ENCODE assay signal across 14 cellular contexts in the genomic region with DNA sequence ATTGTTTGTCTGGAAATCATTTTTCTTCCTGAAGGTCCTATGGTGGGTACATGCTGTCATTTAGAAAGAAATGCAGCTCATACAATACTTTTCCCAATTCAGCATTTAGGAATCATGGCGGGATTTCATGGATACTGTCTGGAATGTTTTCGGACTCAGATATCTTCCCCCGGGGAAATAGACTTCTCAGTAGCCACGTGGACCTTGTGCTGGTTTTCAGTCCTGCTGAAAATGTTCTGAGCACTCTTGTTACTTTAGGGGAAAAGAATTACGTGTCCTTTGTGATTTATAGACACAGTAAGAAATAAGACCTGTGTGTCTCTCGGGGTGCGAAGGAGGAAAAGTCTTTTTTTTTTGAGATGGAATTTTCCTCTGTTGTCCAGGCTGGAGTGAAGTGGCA. TPM values are rescaled to one million over a fixed set of nuclear protein-coding genes. Genes with fewer than 3 reads are reported as not detected.
A peak's percentile ranks its signal among the peaks of the same experiment; 100 is the strongest.
DNase-seq lines count a peak whose midpoint lies in the region; ATAC-seq and TF ChIP-seq lines count a peak whose summit lies in the region.
"Had no signal": no experiment of that assay in that cellular context is flagged by ENCODE, and none has a peak within 500 bp of the region (broad histone marks: within the 10 kb centered on the region; RNA-seq: fewer than 3 reads in every experiment).

No MANE protein-coding gene starts in this region.

- peak overlapping the region in 3 of 10 donors; percentile 0 to 97 (median 77) for H3K4me3 ChIP-seq in heart right ventricle
- no peak overlapping the region for H3K4me3 ChIP-seq in right cardiac atrium (ENCODE audit: low read length)
- H3K4me3 ChIP-seq in MM.1S (ENCODE audit: low read length), result no peak overlapping the region

- no peaks in the 10 kb centered on the region; the same call in 1 of the 2 replicates for H3K79me2 ChIP-seq in MM.1S (ENCODE audit: low read length)

- H2AFZ ChIP-seq in MM.1S (ENCODE audit: low read length), result no peak overlapping the region

- H3K27ac Mint-ChIP-seq in activated naive CD8-positive, alpha-beta T cell treated with anti-CD3 and anti-CD28 coated beads, Interleukin-2, amount 10 ng/mL, durations not matched to agents 7 days and 5 days, result peak overlapping the region; percentile 94
- H3K27ac Mint-ChIP-seq in mesothelial cell of epicardium, result peak overlapping the region; percentile 86
- H3K27ac Mint-ChIP-seq in type B pancreatic cell, result peak overlapping the region; percentile 82

- peak overlapping the region; percentile 95 for H3K4me3 Mint-ChIP-seq in activated naive CD8-positive, alpha-beta T cell treated with anti-CD3 and anti-CD28 coated beads, Interleukin-2, amount 10 ng/mL, durations not matched to agents 7 days and 5 days
- H3K4me3 Mint-ChIP-seq in mesothelial cell of epicardium (no peak overlapping the region), type B pancreatic cell (peak overlapping the region; percentile 73)

- no peaks in the 10 kb centered on the region for H3F3A ChIP-seq in MM.1S (ENCODE audit: insufficient read depth, low read length)

- H3K9me3 ChIP-seq in heart right ventricle, result no peaks in the 10 kb centered on the region
- H3K9me3 ChIP-seq in right cardiac atrium (ENCODE audit: control insufficient read depth, low read length), result no peaks in the 10 kb centered on the region
- no peaks in the 10 kb centered on the region for H3K9me3 ChIP-seq in MM.1S (replicated peaks; ENCODE audit: insufficient read depth, low read length)
- H3K9me3 ChIP-seq: neutrophil, upper lobe of left lung had no signal

- no peak for TF ChIP-seq CTCF in heart right ventricle (IDR thresholded peaks at IDR 0.05)
- no peak for TF ChIP-seq CTCF in mesothelial cell of epicardium (IDR thresholded peaks at IDR 0.05; ENCODE audit: unreplicated experiment)
- no peak for TF ChIP-seq CTCF in type B pancreatic cell (conservative IDR thresholded peaks at IDR 0.05)
- TF ChIP-seq CTCF in MM.1S (IDR thresholded peaks at IDR 0.05; ENCODE audit: low read length), result no peak

- H3K27ac ChIP-seq in heart right ventricle, result peak overlapping the region in 9 of 10 donors; percentile 7 to 95 (median 50)
- H3K27ac ChIP-seq in right cardiac atrium (ENCODE audit: low read length), result no peak overlapping the region
- no peak overlapping the region for H3K27ac ChIP-seq in MM.1S (ENCODE audit: low read length)
- H3K27ac ChIP-seq: neutrophil had no signal

- H3K36me3 ChIP-seq in heart right ventricle (peaks cover 0 to 21% (median 0%) of the 10 kb centered on the region in 9 donors), MM.1S (replicated peaks; ENCODE audit: insufficient read depth, low read length) (no peaks in the 10 kb centered on the region)
- H3K36me3 ChIP-seq: neutrophil, upper lobe of left lung had no signal

- H3K4me2 ChIP-seq in MM.1S (ENCODE audit: low read depth, low read length), result no peak overlapping the region

- H3K9me2 ChIP-seq in MM.1S (replicated peaks; ENCODE audit: insufficient read depth, low read length), result no peaks in the 10 kb centered on the region

- peaks cover 31% of the 10 kb centered on the region for H3K36me3 Mint-ChIP-seq in activated naive CD8-positive, alpha-beta T cell treated with anti-CD3 and anti-CD28 coated beads, Interleukin-2, amount 10 ng/mL, durations not matched to agents 7 days and 5 days
- H3K36me3 Mint-ChIP-seq in mesothelial cell of epicardium (peaks cover 5% of the 10 kb centered on the region), type B pancreatic cell (peaks cover 27% of the 10 kb centered on the region)

- WGBS in heart right ventricle, 2 donors, result 48 to 50% methylated on average over 7 of the region's 7 CpGs
- WGBS in right cardiac atrium, result 58% methylated on average over 7 of the region's 7 CpGs

- ATAC-seq in heart right ventricle (no peak), right cardiac atrium (no peak), HG03135 (IDR thresholded peaks at IDR 0.05; ENCODE audit: unreplicated experiment) (no peak), HG02798 (IDR thresholded peaks at IDR 0.05; ENCODE audit: poor library complexity, unreplicated experiment) (no peak)
- ATAC-seq in activated naive CD8-positive, alpha-beta T cell treated with anti-CD3 and anti-CD28 coated beads, Interleukin-2, amount 10 ng/mL, durations not matched to agents 7 days and 5 days (ENCODE audit: low read depth), result no peak

- intact Hi-C loops in heart right ventricle (cut with DNase I), result no loop called here
- intact Hi-C loops in right cardiac atrium (cut with DNase I), result no loop called here

- DNase-seq in heart right ventricle (no peak), right cardiac atrium (no peak), mesothelial cell of epicardium (ENCODE audit: low spot score in 2 of 2, unreplicated experiment in 2 of 2) (no peak), type B pancreatic cell (ENCODE audit: extremely low spot score, unreplicated experiment) (no peak), MM.1S (no peak)
- no peak for DNase-seq in activated naive CD8-positive, alpha-beta T cell treated with anti-CD3 and anti-CD28 coated beads, Interleukin-2, amount 10 ng/mL, durations not matched to agents 7 days and 5 days
- DNase-seq: cortex of kidney; NCI-H82; stimulated activated CD4-positive, alpha-beta T cell treated with anti-CD3 and anti-CD28 coated beads, Interleukin-4, amount 100 ng/mL, for 1 hour; upper lobe of left lung had no signal

- H4K20me1 ChIP-seq in MM.1S (ENCODE audit: insufficient read depth, low read length), result no peaks in the 10 kb centered on the region

- H3K9ac ChIP-seq in MM.1S (ENCODE audit: low read length), result no peak overlapping the region

- H3K27me3 Mint-ChIP-seq in activated naive CD8-positive, alpha-beta T cell treated with anti-CD3 and anti-CD28 coated beads, Interleukin-2, amount 10 ng/mL, durations not matched to agents 7 days and 5 days, result no peaks in the 10 kb centered on the region
- H3K27me3 Mint-ChIP-seq in mesothelial cell of epicardium (ENCODE audit: low read depth), result no peaks in the 10 kb centered on the region
- no peaks in the 10 kb centered on the region for H3K27me3 Mint-ChIP-seq in type B pancreatic cell

- POLR2A ChIA-PET in activated naive CD8-positive, alpha-beta T cell treated with anti-CD3 and anti-CD28 coated beads, Interleukin-2, amount 10 ng/mL, durations not matched to agents 7 days and 5 days (lab: Charles Lee), result no interaction called here

- peaks cover 60% of the 10 kb centered on the region for H3K4me1 Mint-ChIP-seq in activated naive CD8-positive, alpha-beta T cell treated with anti-CD3 and anti-CD28 coated beads, Interleukin-2, amount 10 ng/mL, durations not matched to agents 7 days and 5 days
- H3K4me1 Mint-ChIP-seq in mesothelial cell of epicardium (peaks cover 67% of the 10 kb centered on the region), type B pancreatic cell (ENCODE audit: unreplicated experiment) (peaks cover 46% of the 10 kb centered on the region)

- H3K27me3 ChIP-seq in heart right ventricle (peaks cover 0 to 13% (median 0%) of the 10 kb centered on the region in 7 donors), right cardiac atrium (ENCODE audit: control insufficient read depth, insufficient read depth) (no peaks in the 10 kb centered on the region), MM.1S (replicated peaks; ENCODE audit: insufficient read depth, low read length) (no peaks in the 10 kb centered on the region)
- H3K27me3 ChIP-seq: upper lobe of left lung had no signal

- H3K9me3 Mint-ChIP-seq in activated naive CD8-positive, alpha-beta T cell treated with anti-CD3 and anti-CD28 coated beads, Interleukin-2, amount 10 ng/mL, durations not matched to agents 7 days and 5 days, result no peaks in the 10 kb centered on the region
- H3K9me3 Mint-ChIP-seq in mesothelial cell of epicardium, result no peaks in the 10 kb centered on the region
- H3K9me3 Mint-ChIP-seq in type B pancreatic cell, result no peaks in the 10 kb centered on the region

- H3K4me1 ChIP-seq in heart right ventricle (peaks cover 58 to 84% (median 77%) of the 10 kb centered on the region in 9 donors), right cardiac atrium (ENCODE audit: control insufficient read depth, insufficient read depth, low read length) (peaks cover 29% of the 10 kb centered on the region), MM.1S (ENCODE audit: low read length) (no peaks in the 10 kb centered on the region)

RNA-seq across cellular contexts. Expression of a gene that starts 3.8 kb away (rescaled TPM):
- total RNA-seq in heart right ventricle (100 to 1,000 TPM; 202 to 400 (median 256) TPM), right cardiac atrium (100 to 1,000 TPM; 230 to 368 (median 290) TPM), mesothelial cell of epicardium (244 to 260 TPM (median 248 TPM) in 3 replicates), type B pancreatic cell (ENCODE audit: low replicate concordance) (292 and 372 TPM in 2 replicates)
- polyA plus RNA-seq in heart right ventricle (100 to 1,000 TPM; 323 to 419 TPM), right cardiac atrium (387 TPM)
- total RNA-seq in activated naive CD8-positive, alpha-beta T cell treated with anti-CD3 and anti-CD28 coated beads, Interleukin-2, amount 10 ng/mL, durations not matched to agents 7 days and 5 days, result 100 to 1,000 TPM; 255 to 256 TPM

RNA-seq across cellular contexts. Expression of a gene that starts 57.0 kb away (rescaled TPM):
- 1 to 10 TPM in 1 of 10 donors, under 1 TPM in 7, not detected in 2; 0.24 to 1.5 (median 0.30) TPM for total RNA-seq in heart right ventricle
- polyA plus RNA-seq in heart right ventricle, result under 1 TPM; 0.16 to 0.29 TPM
- total RNA-seq in right cardiac atrium, result 1 to 10 TPM in 3 of 4 donors, under 1 TPM in 1; 0.79 to 1.6 (median 1.0) TPM
- 0.43 TPM for polyA plus RNA-seq in right cardiac atrium
- total RNA-seq in activated naive CD8-positive, alpha-beta T cell treated with anti-CD3 and anti-CD28 coated beads, Interleukin-2, amount 10 ng/mL, durations not matched to agents 7 days and 5 days, result under 1 TPM in 1 of 2 experiments, not detected in 1; 0.43 TPM
- total RNA-seq in mesothelial cell of epicardium, result 0.60 to 1.3 TPM (median 1.2 TPM) in 3 replicates
- 0.55 and 0.63 TPM in 2 replicates for total RNA-seq in type B pancreatic cell (ENCODE audit: low replicate concordance)
- total RNA-seq: T-helper 2 cell treated with Interferon-gamma antibody and Interleukin-4, amounts not matched to agents 100 ng/mL and 5 ng/mL, for 36 hours had no signal

Comparison
In these comparisons a context has a peak if more than half of its experiments do, and no peak if none do; other contexts are left out.
1. H3K27ac ChIP-seq: peak in heart right ventricle (9 of 10); none in right cardiac atrium (single experiment) and MM.1S (single experiment).
2. Peak in every context shown above with its lines, with median percentiles within 50 percentile points of each other: H3K27ac Mint-ChIP-seq.